In the genomic region with DNA sequence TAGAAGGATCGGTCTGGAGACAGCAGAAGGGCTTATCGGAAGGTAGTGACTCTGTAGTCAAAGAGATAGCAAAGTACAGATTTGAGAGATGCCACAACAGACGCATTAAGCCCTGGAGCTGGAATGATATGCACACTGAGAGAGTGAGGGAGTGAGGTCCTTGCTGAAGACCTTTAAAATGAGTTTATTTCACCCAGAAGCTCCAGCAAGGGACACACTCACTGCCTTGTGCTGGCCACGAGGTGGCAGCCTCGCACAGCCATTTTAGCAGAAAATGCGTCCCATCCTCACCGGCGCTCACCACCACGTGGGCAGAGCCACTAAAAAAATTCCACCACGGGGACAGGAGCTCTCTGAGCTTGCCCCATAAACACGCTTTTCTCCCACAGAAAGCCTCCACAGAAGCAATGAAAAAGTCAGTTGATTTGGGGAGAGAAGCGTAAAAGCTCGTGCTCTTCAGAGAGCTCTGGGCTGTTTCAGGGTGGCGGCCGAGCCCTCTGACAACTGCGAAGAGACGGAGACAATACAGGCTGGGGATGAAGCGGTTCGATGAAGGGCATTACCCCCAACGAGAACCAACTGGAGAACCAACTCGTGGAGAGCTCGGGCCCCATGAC, we compare ENCODE assay signal across 1 cellular context.
TF ChIP-seq lines count a peak whose summit lies in the region.

No MANE protein-coding gene starts in this region.

TF ChIP-seq in K562, 482 proteins besides CTCF, POLR2A, EP300 and RAD21 (continued from another document and continues in another):
- TF ChIP-seq, protein P1, sequence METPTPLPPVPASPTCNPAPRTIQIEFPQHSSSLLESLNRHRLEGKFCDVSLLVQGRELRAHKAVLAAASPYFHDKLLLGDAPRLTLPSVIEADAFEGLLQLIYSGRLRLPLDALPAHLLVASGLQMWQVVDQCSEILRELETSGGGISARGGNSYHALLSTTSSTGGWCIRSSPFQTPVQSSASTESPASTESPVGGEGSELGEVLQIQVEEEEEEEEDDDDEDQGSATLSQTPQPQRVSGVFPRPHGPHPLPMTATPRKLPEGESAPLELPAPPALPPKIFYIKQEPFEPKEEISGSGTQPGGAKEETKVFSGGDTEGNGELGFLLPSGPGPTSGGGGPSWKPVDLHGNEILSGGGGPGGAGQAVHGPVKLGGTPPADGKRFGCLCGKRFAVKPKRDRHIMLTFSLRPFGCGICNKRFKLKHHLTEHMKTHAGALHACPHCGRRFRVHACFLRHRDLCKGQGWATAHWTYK (CRISPR knock-in tag; IDR thresholded peaks at IDR 0.05), result peak; percentile 35
- TF ChIP-seq ZNF695 (CRISPR knock-in tag; IDR thresholded peaks at IDR 0.05) (no peak), SOX6 (IDR thresholded peaks at IDR 0.05) (no peak), ZNF253 (CRISPR knock-in tag; conservative IDR thresholded peaks at IDR 0.05) (no peak), TOE1 (IDR thresholded peaks at IDR 0.05; ENCODE audit: borderline replicate concordance) (peak; percentile 43; the same call in 1 of the 2 replicates), TOE1 (CRISPR knock-in tag; IDR thresholded peaks at IDR 0.05; ENCODE audit: borderline replicate concordance, low read depth) (no peak), ZKSCAN8 (CRISPR knock-in tag; IDR thresholded peaks at IDR 0.05) (no peak), SRSF1 (IDR thresholded peaks at IDR 0.05; ENCODE audit: low read depth, low read length) (no peak), PHTF2 (CRISPR knock-in tag; IDR thresholded peaks at IDR 0.05) (no peak), POLR2G (IDR thresholded peaks at IDR 0.05; ENCODE audit: low read depth, low read length) (no peak), NELFE (IDR thresholded peaks at IDR 0.05; ENCODE audit: insufficient read depth, insufficient read length) (no peak), ZNF133 (CRISPR knock-in tag; IDR thresholded peaks at IDR 0.05) (no peak), RBBP5 (IDR thresholded peaks at IDR 0.05; ENCODE audit: borderline replicate concordance, insufficient read depth, low read length, poor library complexity, severe bottlenecking) (no peak), CBFB (CRISPR knock-in tag; IDR thresholded peaks at IDR 0.05) (no peak), PURB (CRISPR knock-in tag; IDR thresholded peaks at IDR 0.05; ENCODE audit: low read depth) (no peak), HDGF (IDR thresholded peaks at IDR 0.05) (no peak; the same call in 1 of the 2 replicates), ZNF551 (CRISPR knock-in tag; IDR thresholded peaks at IDR 0.05) (no peak), TAL1 (IDR thresholded peaks at IDR 0.05) (no peak), ZNF3 (CRISPR knock-in tag; IDR thresholded peaks at IDR 0.05) (no peak), SMARCA4 (IDR thresholded peaks at IDR 0.05) (no peak), PHB (CRISPR knock-in tag; IDR thresholded peaks at IDR 0.05) (0 out of 2 replicates have a peak, but pooled peaks have one; percentile 26), KLF16 (IDR thresholded peaks at IDR 0.05) (0 out of 2 replicates have a peak, but pooled peaks have one; percentile 30), FOXJ2 (tag; IDR thresholded peaks at IDR 0.05) (no peak), ZNF436 (CRISPR knock-in tag; IDR thresholded peaks at IDR 0.05) (no peak), TFAM (CRISPR knock-in tag; conservative IDR thresholded peaks at IDR 0.05) (no peak), KHSRP (IDR thresholded peaks at IDR 0.05) (no peak), ZKSCAN1 (IDR thresholded peaks at IDR 0.05; ENCODE audit: low read depth, low read length) (peak; percentile 46; the same call in 1 of the 2 replicates), MTA2 (IDR thresholded peaks at IDR 0.05; ENCODE audit: low read depth) (no peak), NRF1 (conservative IDR thresholded peaks at IDR 0.05 in 1 of 2, IDR thresholded peaks at IDR 0.05 in 1 of 2) (no peak), HLTF (IDR thresholded peaks at IDR 0.05) (no peak), MYC (IDR thresholded peaks at IDR 0.05; ENCODE audit: low read depth, low read length) (peak; percentile 98), MYC (CRISPR knock-in tag; IDR thresholded peaks at IDR 0.05; ENCODE audit: borderline replicate concordance, low read depth) (no peak)
- TF ChIP-seq, protein P2, sequence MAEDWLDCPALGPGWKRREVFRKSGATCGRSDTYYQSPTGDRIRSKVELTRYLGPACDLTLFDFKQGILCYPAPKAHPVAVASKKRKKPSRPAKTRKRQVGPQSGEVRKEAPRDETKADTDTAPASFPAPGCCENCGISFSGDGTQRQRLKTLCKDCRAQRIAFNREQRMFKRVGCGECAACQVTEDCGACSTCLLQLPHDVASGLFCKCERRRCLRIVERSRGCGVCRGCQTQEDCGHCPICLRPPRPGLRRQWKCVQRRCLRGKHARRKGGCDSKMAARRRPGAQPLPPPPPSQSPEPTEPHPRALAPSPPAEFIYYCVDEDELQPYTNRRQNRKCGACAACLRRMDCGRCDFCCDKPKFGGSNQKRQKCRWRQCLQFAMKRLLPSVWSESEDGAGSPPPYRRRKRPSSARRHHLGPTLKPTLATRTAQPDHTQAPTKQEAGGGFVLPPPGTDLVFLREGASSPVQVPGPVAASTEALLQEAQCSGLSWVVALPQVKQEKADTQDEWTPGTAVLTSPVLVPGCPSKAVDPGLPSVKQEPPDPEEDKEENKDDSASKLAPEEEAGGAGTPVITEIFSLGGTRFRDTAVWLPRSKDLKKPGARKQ (CRISPR knock-in tag; IDR thresholded peaks at IDR 0.05), result peak; percentile 87; the same call in 1 of the 2 replicates
- TF ChIP-seq, protein P3, sequence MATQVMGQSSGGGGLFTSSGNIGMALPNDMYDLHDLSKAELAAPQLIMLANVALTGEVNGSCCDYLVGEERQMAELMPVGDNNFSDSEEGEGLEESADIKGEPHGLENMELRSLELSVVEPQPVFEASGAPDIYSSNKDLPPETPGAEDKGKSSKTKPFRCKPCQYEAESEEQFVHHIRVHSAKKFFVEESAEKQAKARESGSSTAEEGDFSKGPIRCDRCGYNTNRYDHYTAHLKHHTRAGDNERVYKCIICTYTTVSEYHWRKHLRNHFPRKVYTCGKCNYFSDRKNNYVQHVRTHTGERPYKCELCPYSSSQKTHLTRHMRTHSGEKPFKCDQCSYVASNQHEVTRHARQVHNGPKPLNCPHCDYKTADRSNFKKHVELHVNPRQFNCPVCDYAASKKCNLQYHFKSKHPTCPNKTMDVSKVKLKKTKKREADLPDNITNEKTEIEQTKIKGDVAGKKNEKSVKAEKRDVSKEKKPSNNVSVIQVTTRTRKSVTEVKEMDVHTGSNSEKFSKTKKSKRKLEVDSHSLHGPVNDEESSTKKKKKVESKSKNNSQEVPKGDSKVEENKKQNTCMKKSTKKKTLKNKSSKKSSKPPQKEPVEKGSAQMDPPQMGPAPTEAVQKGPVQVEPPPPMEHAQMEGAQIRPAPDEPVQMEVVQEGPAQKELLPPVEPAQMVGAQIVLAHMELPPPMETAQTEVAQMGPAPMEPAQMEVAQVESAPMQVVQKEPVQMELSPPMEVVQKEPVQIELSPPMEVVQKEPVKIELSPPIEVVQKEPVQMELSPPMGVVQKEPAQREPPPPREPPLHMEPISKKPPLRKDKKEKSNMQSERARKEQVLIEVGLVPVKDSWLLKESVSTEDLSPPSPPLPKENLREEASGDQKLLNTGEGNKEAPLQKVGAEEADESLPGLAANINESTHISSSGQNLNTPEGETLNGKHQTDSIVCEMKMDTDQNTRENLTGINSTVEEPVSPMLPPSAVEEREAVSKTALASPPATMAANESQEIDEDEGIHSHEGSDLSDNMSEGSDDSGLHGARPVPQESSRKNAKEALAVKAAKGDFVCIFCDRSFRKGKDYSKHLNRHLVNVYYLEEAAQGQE (CRISPR knock-in tag; IDR thresholded peaks at IDR 0.05; ENCODE audit: low read depth), result no peak
- TF ChIP-seq, protein P4, sequence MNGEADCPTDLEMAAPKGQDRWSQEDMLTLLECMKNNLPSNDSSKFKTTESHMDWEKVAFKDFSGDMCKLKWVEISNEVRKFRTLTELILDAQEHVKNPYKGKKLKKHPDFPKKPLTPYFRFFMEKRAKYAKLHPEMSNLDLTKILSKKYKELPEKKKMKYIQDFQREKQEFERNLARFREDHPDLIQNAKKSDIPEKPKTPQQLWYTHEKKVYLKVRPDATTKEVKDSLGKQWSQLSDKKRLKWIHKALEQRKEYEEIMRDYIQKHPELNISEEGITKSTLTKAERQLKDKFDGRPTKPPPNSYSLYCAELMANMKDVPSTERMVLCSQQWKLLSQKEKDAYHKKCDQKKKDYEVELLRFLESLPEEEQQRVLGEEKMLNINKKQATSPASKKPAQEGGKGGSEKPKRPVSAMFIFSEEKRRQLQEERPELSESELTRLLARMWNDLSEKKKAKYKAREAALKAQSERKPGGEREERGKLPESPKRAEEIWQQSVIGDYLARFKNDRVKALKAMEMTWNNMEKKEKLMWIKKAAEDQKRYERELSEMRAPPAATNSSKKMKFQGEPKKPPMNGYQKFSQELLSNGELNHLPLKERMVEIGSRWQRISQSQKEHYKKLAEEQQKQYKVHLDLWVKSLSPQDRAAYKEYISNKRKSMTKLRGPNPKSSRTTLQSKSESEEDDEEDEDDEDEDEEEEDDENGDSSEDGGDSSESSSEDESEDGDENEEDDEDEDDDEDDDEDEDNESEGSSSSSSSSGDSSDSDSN (IDR thresholded peaks at IDR 0.05; ENCODE audit: borderline replicate concordance in 1 of 2, low read depth in 2 of 2, low read length in 2 of 2), result no peak
- TF ChIP-seq, protein P5, sequence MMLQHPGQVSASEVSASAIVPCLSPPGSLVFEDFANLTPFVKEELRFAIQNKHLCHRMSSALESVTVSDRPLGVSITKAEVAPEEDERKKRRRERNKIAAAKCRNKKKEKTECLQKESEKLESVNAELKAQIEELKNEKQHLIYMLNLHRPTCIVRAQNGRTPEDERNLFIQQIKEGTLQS (IDR thresholded peaks at IDR 0.05), result no peak
- TF ChIP-seq, protein P5 (CRISPR knock-in tag; conservative IDR thresholded peaks at IDR 0.05), result 0 out of 2 replicates have a peak, but pooled peaks have one; percentile 24
- TF ChIP-seq, protein P6, sequence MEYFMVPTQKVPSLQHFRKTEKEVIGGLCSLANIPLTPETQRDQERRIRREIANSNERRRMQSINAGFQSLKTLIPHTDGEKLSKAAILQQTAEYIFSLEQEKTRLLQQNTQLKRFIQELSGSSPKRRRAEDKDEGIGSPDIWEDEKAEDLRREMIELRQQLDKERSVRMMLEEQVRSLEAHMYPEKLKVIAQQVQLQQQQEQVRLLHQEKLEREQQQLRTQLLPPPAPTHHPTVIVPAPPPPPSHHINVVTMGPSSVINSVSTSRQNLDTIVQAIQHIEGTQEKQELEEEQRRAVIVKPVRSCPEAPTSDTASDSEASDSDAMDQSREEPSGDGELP (CRISPR knock-in tag; IDR thresholded peaks at IDR 0.05; ENCODE audit: borderline replicate concordance), result peak; percentile 58; the same call in 1 of the 2 replicates
- TF ChIP-seq, protein P7, sequence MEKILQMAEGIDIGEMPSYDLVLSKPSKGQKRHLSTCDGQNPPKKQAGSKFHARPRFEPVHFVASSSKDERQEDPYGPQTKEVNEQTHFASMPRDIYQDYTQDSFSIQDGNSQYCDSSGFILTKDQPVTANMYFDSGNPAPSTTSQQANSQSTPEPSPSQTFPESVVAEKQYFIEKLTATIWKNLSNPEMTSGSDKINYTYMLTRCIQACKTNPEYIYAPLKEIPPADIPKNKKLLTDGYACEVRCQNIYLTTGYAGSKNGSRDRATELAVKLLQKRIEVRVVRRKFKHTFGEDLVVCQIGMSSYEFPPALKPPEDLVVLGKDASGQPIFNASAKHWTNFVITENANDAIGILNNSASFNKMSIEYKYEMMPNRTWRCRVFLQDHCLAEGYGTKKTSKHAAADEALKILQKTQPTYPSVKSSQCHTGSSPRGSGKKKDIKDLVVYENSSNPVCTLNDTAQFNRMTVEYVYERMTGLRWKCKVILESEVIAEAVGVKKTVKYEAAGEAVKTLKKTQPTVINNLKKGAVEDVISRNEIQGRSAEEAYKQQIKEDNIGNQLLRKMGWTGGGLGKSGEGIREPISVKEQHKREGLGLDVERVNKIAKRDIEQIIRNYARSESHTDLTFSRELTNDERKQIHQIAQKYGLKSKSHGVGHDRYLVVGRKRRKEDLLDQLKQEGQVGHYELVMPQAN (IDR thresholded peaks at IDR 0.05; ENCODE audit: borderline replicate concordance), result 0 out of 2 replicates have a peak, but pooled peaks have one; percentile 51
- TF ChIP-seq, protein P8, sequence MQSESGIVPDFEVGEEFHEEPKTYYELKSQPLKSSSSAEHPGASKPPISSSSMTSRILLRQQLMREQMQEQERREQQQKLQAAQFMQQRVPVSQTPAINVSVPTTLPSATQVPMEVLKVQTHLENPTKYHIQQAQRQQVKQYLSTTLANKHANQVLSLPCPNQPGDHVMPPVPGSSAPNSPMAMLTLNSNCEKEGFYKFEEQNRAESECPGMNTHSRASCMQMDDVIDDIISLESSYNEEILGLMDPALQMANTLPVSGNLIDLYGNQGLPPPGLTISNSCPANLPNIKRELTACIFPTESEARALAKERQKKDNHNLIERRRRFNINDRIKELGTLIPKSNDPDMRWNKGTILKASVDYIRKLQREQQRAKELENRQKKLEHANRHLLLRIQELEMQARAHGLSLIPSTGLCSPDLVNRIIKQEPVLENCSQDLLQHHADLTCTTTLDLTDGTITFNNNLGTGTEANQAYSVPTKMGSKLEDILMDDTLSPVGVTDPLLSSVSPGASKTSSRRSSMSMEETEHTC (IDR thresholded peaks at IDR 0.05), result peak; percentile 11; the same call in 1 of the 2 replicates
- TF ChIP-seq, protein P9, sequence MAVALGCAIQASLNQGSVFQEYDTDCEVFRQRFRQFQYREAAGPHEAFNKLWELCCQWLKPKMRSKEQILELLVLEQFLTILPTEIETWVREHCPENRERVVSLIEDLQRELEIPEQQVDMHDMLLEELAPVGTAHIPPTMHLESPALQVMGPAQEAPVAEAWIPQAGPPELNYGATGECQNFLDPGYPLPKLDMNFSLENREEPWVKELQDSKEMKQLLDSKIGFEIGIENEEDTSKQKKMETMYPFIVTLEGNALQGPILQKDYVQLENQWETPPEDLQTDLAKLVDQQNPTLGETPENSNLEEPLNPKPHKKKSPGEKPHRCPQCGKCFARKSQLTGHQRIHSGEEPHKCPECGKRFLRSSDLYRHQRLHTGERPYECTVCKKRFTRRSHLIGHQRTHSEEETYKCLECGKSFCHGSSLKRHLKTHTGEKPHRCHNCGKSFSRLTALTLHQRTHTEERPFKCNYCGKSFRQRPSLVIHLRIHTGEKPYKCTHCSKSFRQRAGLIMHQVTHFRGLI (CRISPR knock-in tag; IDR thresholded peaks at IDR 0.05), result no peak
- TF ChIP-seq, protein P10, sequence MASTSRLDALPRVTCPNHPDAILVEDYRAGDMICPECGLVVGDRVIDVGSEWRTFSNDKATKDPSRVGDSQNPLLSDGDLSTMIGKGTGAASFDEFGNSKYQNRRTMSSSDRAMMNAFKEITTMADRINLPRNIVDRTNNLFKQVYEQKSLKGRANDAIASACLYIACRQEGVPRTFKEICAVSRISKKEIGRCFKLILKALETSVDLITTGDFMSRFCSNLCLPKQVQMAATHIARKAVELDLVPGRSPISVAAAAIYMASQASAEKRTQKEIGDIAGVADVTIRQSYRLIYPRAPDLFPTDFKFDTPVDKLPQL (IDR thresholded peaks at IDR 0.05; ENCODE audit: extremely low read depth, insufficient read length), result no peak
- TF ChIP-seq, protein P11, sequence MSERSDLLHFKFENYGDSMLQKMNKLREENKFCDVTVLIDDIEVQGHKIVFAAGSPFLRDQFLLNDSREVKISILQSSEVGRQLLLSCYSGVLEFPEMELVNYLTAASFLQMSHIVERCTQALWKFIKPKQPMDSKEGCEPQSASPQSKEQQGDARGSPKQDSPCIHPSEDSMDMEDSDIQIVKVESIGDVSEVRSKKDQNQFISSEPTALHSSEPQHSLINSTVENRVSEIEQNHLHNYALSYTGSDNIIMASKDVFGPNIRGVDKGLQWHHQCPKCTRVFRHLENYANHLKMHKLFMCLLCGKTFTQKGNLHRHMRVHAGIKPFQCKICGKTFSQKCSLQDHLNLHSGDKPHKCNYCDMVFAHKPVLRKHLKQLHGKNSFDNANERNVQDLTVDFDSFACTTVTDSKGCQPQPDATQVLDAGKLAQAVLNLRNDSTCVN (CRISPR knock-in tag; IDR thresholded peaks at IDR 0.05), result no peak
